Comparison of ENCODE assay signal across 8 cellular contexts in genomic region chr1:24108334-24109165, GRCh38. TPM values are rescaled to one million over a fixed set of nuclear protein-coding genes. Genes with fewer than 3 reads are reported as not detected.
DNase-seq lines count a peak whose midpoint lies in the region; FAIRE-seq and TF ChIP-seq lines count a peak whose summit lies in the region.

No MANE protein-coding gene starts in this region.

- no peak for FAIRE-seq in GM12891 (lab: Jason Lieb, UNC)

- intact Hi-C loops in esophagus muscularis mucosa (cut with DNase I): loop anchor here (2.0 kb wide), 1 partner anchor 38 kb away; no protein-coding TSS in a partner anchor

- H3K9me3 ChIP-seq in esophagus muscularis mucosa (no peaks in the 10 kb centered on the region), MM.1S (replicated peaks; ENCODE audit: insufficient read depth, low read length) (no peaks in the 10 kb centered on the region)

- H3K4me3 ChIP-seq in esophagus muscularis mucosa (no peak overlapping the region), MM.1S (ENCODE audit: low read length) (no peak overlapping the region)

- no peak overlapping the region for H2AFZ ChIP-seq in MM.1S (ENCODE audit: low read length)

- no peak overlapping the region for H3K9ac ChIP-seq in MM.1S (ENCODE audit: low read length)

- H3K79me2 ChIP-seq in MM.1S (ENCODE audit: low read length): no peaks in the 10 kb centered on the region

- H4K20me1 ChIP-seq in MM.1S (ENCODE audit: insufficient read depth, low read length): no peaks in the 10 kb centered on the region

- H3K4me1 ChIP-seq in esophagus muscularis mucosa (peaks cover 23 to 68% (median 41%) of the 10 kb centered on the region in 4 donors), MM.1S (ENCODE audit: low read length) (no peaks in the 10 kb centered on the region)

- 81% methylated on average over 19 of the region's 22 CpGs for WGBS in esophagus muscularis mucosa

- H3K4me2 ChIP-seq in MM.1S (ENCODE audit: low read depth, low read length): no peak overlapping the region

- H3K9me2 ChIP-seq in MM.1S (replicated peaks; ENCODE audit: insufficient read depth, low read length): no peaks in the 10 kb centered on the region

- TF ChIP-seq POLR2A in esophagus muscularis mucosa (IDR thresholded peaks at IDR 0.05; ENCODE audit: low read depth): peak; percentile 23
- TF ChIP-seq POLR2A in GM12891 (IDR thresholded peaks at IDR 0.05; ENCODE audit: low read depth, low read length): no peak

- no peak for TF ChIP-seq CTCF in esophagus muscularis mucosa (IDR thresholded peaks at IDR 0.05)
- TF ChIP-seq CTCF in MM.1S (IDR thresholded peaks at IDR 0.05; ENCODE audit: low read length): no peak

- H3F3A ChIP-seq in MM.1S (ENCODE audit: insufficient read depth, low read length): no peaks in the 10 kb centered on the region

- H3K27me3 ChIP-seq in esophagus muscularis mucosa (no peaks in the 10 kb centered on the region), MM.1S (replicated peaks; ENCODE audit: insufficient read depth, low read length) (no peaks in the 10 kb centered on the region)

- peak; percentile 61 for DNase-seq in GM04504 (ENCODE audit: low read depth)
- DNase-seq in OCI-M1 (lab: John Stamatoyannopoulos, UW): peak; percentile 9
- DNase-seq in esophagus muscularis mucosa (ENCODE audit: extremely low spot score): no peak
- peak; percentile 14 for DNase-seq in pons (ENCODE audit: low spot score)
- no peak for DNase-seq in GM12891 (ENCODE audit: insufficient read length, low spot score)
- no peak for DNase-seq in amygdala (lab: John Stamatoyannopoulos, UW)
- no peak for DNase-seq in MM.1S
- DNase-seq in NK-92 treated with Interleukin-12 subunit alpha and Interleukin-12 subunit beta, amount 100 ng/mL, for 24 hours (lab: John Stamatoyannopoulos, UW): no peak

- TF ChIP-seq EP300 in esophagus muscularis mucosa (IDR thresholded peaks at IDR 0.05): no peak

- H3K27ac ChIP-seq in esophagus muscularis mucosa (replicated peaks in 1 of 4): peak overlapping the region in 3 of 4 donors; percentile 39 to 60 (median 43)
- H3K27ac ChIP-seq in MM.1S (ENCODE audit: low read length): no peak overlapping the region

- H3K36me3 ChIP-seq in esophagus muscularis mucosa (peaks cover 0 to 41% (median 0%) of the 10 kb centered on the region in 4 donors), MM.1S (replicated peaks; ENCODE audit: insufficient read depth, low read length) (no peaks in the 10 kb centered on the region)

TF ChIP-seq in GM12891, 5 proteins besides CTCF, POLR2A, EP300 and RAD21:
- no peak for TF ChIP-seq POU2F2 (IDR thresholded peaks at IDR 0.05; ENCODE audit: low read depth, low read length)
- no peak for TF ChIP-seq PAX5 (IDR thresholded peaks at IDR 0.05; ENCODE audit: insufficient read depth, low read length, severe bottlenecking)

RNA-seq across cellular contexts. Expression of gene MYOM3, which starts 3.4 kb away (rescaled TPM):
- total RNA-seq in esophagus muscularis mucosa: 1 to 10 TPM in 2 of 4 donors, under 1 TPM in 2; 0.17 to 2.5 (median 1.4) TPM
- polyA plus RNA-seq in GM12891 (2012; ENCODE audit: low read depth, missing spikeins): not detected

RNA-seq across cellular contexts. Expression of gene IL22RA1, which starts 34.4 kb away (rescaled TPM):
- under 1 TPM in 1 of 4 donors, not detected in 3; 0.23 TPM for total RNA-seq in esophagus muscularis mucosa
- polyA plus RNA-seq in GM12891 (2012; ENCODE audit: low read depth, missing spikeins): not detected

Comparison
In these comparisons a context has a peak if more than half of its experiments do, and no peak if none do; other contexts are left out.
1. DNase-seq: peak in GM04504 (single experiment), OCI-M1 (single experiment) and pons (single experiment); none in esophagus muscularis mucosa (single experiment), GM12891 (single experiment), amygdala (0 of 56), MM.1S (single experiment) and NK-92 treated with Interleukin-12 subunit alpha and Interleukin-12 subunit beta, amount 100 ng/mL, for 24 hours (single experiment).